ENCODE assay signal across 9 cellular contexts in the genomic region with DNA sequence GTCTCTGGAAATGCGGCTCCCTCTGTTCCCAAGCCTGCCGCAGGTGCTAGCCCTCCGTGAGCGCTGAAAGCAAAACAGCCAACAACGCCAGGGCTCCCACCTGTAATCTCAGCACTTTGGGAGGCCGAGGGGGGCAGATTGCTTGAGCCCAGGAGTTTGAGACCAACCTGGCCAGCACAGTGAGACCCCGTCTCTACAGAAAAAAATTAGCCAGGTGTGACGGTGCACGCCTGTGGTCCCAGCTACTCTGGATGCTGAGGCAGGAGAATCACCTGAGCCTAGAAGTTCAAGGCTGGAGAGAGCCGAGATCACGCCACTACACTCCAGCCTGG. TPM values are rescaled to one million over a fixed set of nuclear protein-coding genes. Genes with fewer than 3 reads are reported as not detected.
DNase-seq lines count a peak whose midpoint lies in the region; ATAC-seq, FAIRE-seq and TF ChIP-seq lines count a peak whose summit lies in the region.
"Had no signal": no experiment of that assay in that cellular context is flagged by ENCODE, and none has a peak within 500 bp of the region (broad histone marks: within the 10 kb centered on the region; RNA-seq: fewer than 3 reads in every experiment).

No MANE protein-coding gene starts in this region.

- H3K4me1 ChIP-seq in A549 (peaks cover 39% of the 10 kb centered on the region), HUES6 (ENCODE audit: control insufficient read depth, insufficient read depth, low read length) (peaks cover 57% of the 10 kb centered on the region), endocrine pancreas (ENCODE audit: control insufficient read depth, insufficient read depth, low read length) (no peaks in the 10 kb centered on the region)

- TF ChIP-seq RAD21 in A549 (conservative IDR thresholded peaks at IDR 0.05 in 1 of 2, IDR thresholded peaks at IDR 0.05 in 1 of 2) = no peak

- H3K27ac ChIP-seq in A549 (peak overlapping the region; percentile 97 to 100), HUES6 (ENCODE audit: low read depth, low read length) (peak overlapping the region; percentile 99)

- H3K36me3 Mint-ChIP-seq in neural crest cell (ENCODE audit: low read depth) = peaks cover 3% of the 10 kb centered on the region

- H3K4me1 Mint-ChIP-seq in neural crest cell = peaks cover 42% of the 10 kb centered on the region

- POLR2A ChIA-PET in A549 (lab: Yijun Ruan, JAX) = interaction anchor here (0.6 to 3.5 kb wide), 19 partner anchors 8 to 202 kb away, joined by 3 to 25 read pairs (median 9); partner anchors contain the start of genes NCL and PTMA

- H3K4me2 ChIP-seq in A549 = peak overlapping the region; percentile 92

- H3K36me3 ChIP-seq in HUES6 (ENCODE audit: control insufficient read depth, insufficient read depth, low read length) (no peaks in the 10 kb centered on the region), endocrine pancreas (ENCODE audit: control insufficient read depth, insufficient read depth, low read length) (no peaks in the 10 kb centered on the region)

- H3K27ac Mint-ChIP-seq in neural crest cell (ENCODE audit: unreplicated experiment) = peak overlapping the region; percentile 97

- CTCF ChIA-PET in A549 (lab: Yijun Ruan, JAX) = interaction anchor here (1.3 to 95.1 kb wide), 3 partner anchors 16 to 66 kb away, joined by 3 to 4158 read pairs (median 4158); partner anchors contain the start of gene PTMA

- H3K9me3 ChIP-seq in A549 = no peaks in the 10 kb centered on the region
- no peaks in the 10 kb centered on the region for H3K9me3 ChIP-seq in HUES6 (ENCODE audit: control insufficient read depth, insufficient read depth, low read depth, low read length)
- no peaks in the 10 kb centered on the region for H3K9me3 ChIP-seq in endocrine pancreas (ENCODE audit: control insufficient read depth, low read length)

- no peak for FAIRE-seq in A549 (lab: Jason Lieb, UNC)

- H3K4me3 ChIP-seq in A549 (peak overlapping the region; percentile 49), HUES6 (ENCODE audit: low read depth, low read length) (peak overlapping the region; percentile 57), endocrine pancreas (ENCODE audit: control insufficient read depth, insufficient read depth, low read length) (no peak overlapping the region)

- H3K9me3 Mint-ChIP-seq in neural crest cell = no peaks in the 10 kb centered on the region

- DNase-seq in A549 (ENCODE audit: low read depth in 1 of 2, low spot score in 1 of 2) = no peak
- no peak for DNase-seq in neural crest cell (ENCODE audit: low read depth, low spot score)
- no peak for DNase-seq in activated naive CD4-positive, alpha-beta T cell treated with Interleukin-2 at 50 U/mL for 16 hours
- no peak for DNase-seq in mesenteric fat pad (ENCODE audit: low spot score)
- DNase-seq: NCI-H1105 had no signal

- no peak for TF ChIP-seq CTCF in A549 (IDR thresholded peaks at IDR 0.05)
- TF ChIP-seq CTCF in neural crest cell (conservative IDR thresholded peaks at IDR 0.05) = no peak

- H3K27me3 ChIP-seq in HUES6 (ENCODE audit: control insufficient read depth, insufficient read depth, low read length) (no peaks in the 10 kb centered on the region), endocrine pancreas (ENCODE audit: control insufficient read depth, insufficient read depth, low read length) (no peaks in the 10 kb centered on the region)

- TF ChIP-seq EP300 in A549 (IDR thresholded peaks at IDR 0.05) = no peak

- WGBS in A549 (ENCODE audit: missing lambda C conversion rate) = 9% methylated on average over 10 of the region's 11 CpGs

- H3K9ac ChIP-seq in HUES6 (ENCODE audit: low read length) = peak overlapping the region; percentile 99
- peak overlapping the region; percentile 86 for H3K9ac ChIP-seq in endocrine pancreas (ENCODE audit: control insufficient read depth, insufficient read depth, low read length)

- ATAC-seq in A549 = no peak
- no peak for ATAC-seq in GM18505 (IDR thresholded peaks at IDR 0.05; ENCODE audit: unreplicated experiment)
- ATAC-seq in HG03342 (IDR thresholded peaks at IDR 0.05; ENCODE audit: unreplicated experiment) = no peak

- H3K4me3 Mint-ChIP-seq in neural crest cell = peak overlapping the region; percentile 74

- no peaks in the 10 kb centered on the region for H3K27me3 Mint-ChIP-seq in neural crest cell (ENCODE audit: low read depth)

- 0 out of 2 replicates have a peak, but pooled peaks have one; percentile 13 for TF ChIP-seq POLR2A in A549 (IDR thresholded peaks at IDR 0.05; ENCODE audit: low read length)
- no peak for TF ChIP-seq POLR2A in GM18505 (IDR thresholded peaks at IDR 0.05; ENCODE audit: borderline replicate concordance, extremely low read depth, insufficient read depth, insufficient read length)

TF ChIP-seq in A549, 52 proteins besides CTCF, POLR2A, EP300 and RAD21:
- TF ChIP-seq JUNB (IDR thresholded peaks at IDR 0.05) (0 out of 2 replicates have a peak, but pooled peaks have one; percentile 5), HDAC2 (IDR thresholded peaks at IDR 0.05) (no peak), HOXA7 (CRISPR knock-in tag; IDR thresholded peaks at IDR 0.05) (peak; percentile 69; the same call in 1 of the 2 replicates), MYC (IDR thresholded peaks at IDR 0.05; ENCODE audit: borderline replicate concordance, low read length) (no peak)
- TF ChIP-seq, protein P1, sequence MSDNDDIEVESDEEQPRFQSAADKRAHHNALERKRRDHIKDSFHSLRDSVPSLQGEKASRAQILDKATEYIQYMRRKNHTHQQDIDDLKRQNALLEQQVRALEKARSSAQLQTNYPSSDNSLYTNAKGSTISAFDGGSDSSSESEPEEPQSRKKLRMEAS (IDR thresholded peaks at IDR 0.05) = 0 out of 2 replicates have a peak, but pooled peaks have one; percentile 8

RNA-seq across cellular contexts. Expression of gene PTMA, which starts 41.3 kb away (rescaled TPM):
- polyA plus RNA-seq in A549 (2011; rRNA removed) = 434 and 1,191 TPM in 2 replicates
- 906 and 1,052 TPM in 2 replicates for polyA plus RNA-seq in A549 (2012; cell fraction: cytosol; rRNA removed)
- 514 and 638 TPM in 2 replicates for polyA plus RNA-seq in A549 (2012; cell fraction: nucleus; rRNA removed)
- polyA plus RNA-seq in A549 (2017; fragmentation: RNase III; extraction: RNeasy Plus Mini Kit Qiagen cat#74134 plus additional on column Dnase treatment) = 2,232 to 2,533 TPM (median 2,360 TPM) in 3 replicates
- polyA minus RNA-seq in A549 (2011; rRNA and poly(A)+ RNA removed) = 113 and 134 TPM in 2 replicates
- total RNA-seq in neural crest cell = 1,415 and 1,529 TPM in 2 replicates
- 790 TPM for total RNA-seq in mesenteric fat pad
